8 cellular contexts compared by ENCODE assay signal in genomic region chr17:15699413-15699924, GRCh38. TPM values are rescaled to one million over a fixed set of nuclear protein-coding genes. Genes with fewer than 3 reads are reported as not detected.
A peak's percentile ranks its signal among the peaks of the same experiment; 100 is the strongest.
DNase-seq lines count a peak whose midpoint lies in the region; ATAC-seq and TF ChIP-seq lines count a peak whose summit lies in the region.
"Not testable (repeated sequence)": the region's sequence is repeated elsewhere in the genome, so short reads cannot be mapped to it uniquely, and the experiment has no call there.

ZNF286A (plus strand) TSS chr17:15699752; CDS start chr17:15700330, 578 bp downstream.

- H3K27ac ChIP-seq in C4-2B = peak within 1 kb of the TSS; percentile 37

- peaks cover 24% of the 10 kb centered on the region for H3K36me3 Mint-ChIP-seq in activated CD4-positive, alpha-beta T cell treated with anti-CD3 and anti-CD28 coated beads, Interleukin-2, amount 10 ng/mL, durations not matched to agents 24 days and 14 days (ENCODE audit: low read depth)

- not testable (repeated sequence) for H3K27me3 Mint-ChIP-seq in activated CD4-positive, alpha-beta T cell treated with anti-CD3 and anti-CD28 coated beads, Interleukin-2, amount 10 ng/mL, durations not matched to agents 24 days and 14 days

- H3K27ac Mint-ChIP-seq in activated CD4-positive, alpha-beta T cell treated with anti-CD3 and anti-CD28 coated beads, Interleukin-2, amount 10 ng/mL, durations not matched to agents 24 days and 14 days = peak within 1 kb of the TSS; percentile 84

- not testable (repeated sequence) for H3K9me3 Mint-ChIP-seq in activated CD4-positive, alpha-beta T cell treated with anti-CD3 and anti-CD28 coated beads, Interleukin-2, amount 10 ng/mL, durations not matched to agents 24 days and 14 days

- H3K4me3 Mint-ChIP-seq in activated CD4-positive, alpha-beta T cell treated with anti-CD3 and anti-CD28 coated beads, Interleukin-2, amount 10 ng/mL, durations not matched to agents 24 days and 14 days = peak within 1 kb of the TSS; percentile 85

- ATAC-seq in GM19372 (IDR thresholded peaks at IDR 0.05; ENCODE audit: low read depth, unreplicated experiment) = peak; percentile 95
- ATAC-seq in HG03521 (IDR thresholded peaks at IDR 0.05; ENCODE audit: unreplicated experiment) = peak; percentile 96
- peak; percentile 99 for ATAC-seq in left colon

- not testable (repeated sequence) for H3K4me1 Mint-ChIP-seq in activated CD4-positive, alpha-beta T cell treated with anti-CD3 and anti-CD28 coated beads, Interleukin-2, amount 10 ng/mL, durations not matched to agents 24 days and 14 days

- intact Hi-C loops in activated CD4-positive, alpha-beta T cell treated with anti-CD3 and anti-CD28 coated beads, Interleukin-2, amount 10 ng/mL, durations not matched to agents 24 days and 14 days (cut with micrococcal nuclease); left colon (cut with DNase I, micrococcal nuclease): not testable (repeated sequence)

- DNase-seq in NCI-H69 (lab: John Stamatoyannopoulos, UW) = peak; percentile 99
- DNase-seq in activated CD4-positive, alpha-beta T cell treated with anti-CD3 and anti-CD28 coated beads, Interleukin-2, amount 10 ng/mL, durations not matched to agents 24 days and 14 days = peak; percentile 97
- peak; percentile 93 for DNase-seq in cortex of kidney (lab: John Stamatoyannopoulos, UW)
- peak; percentile 97 to 99 for DNase-seq in left colon
- peak; percentile 77 to 88 for DNase-seq in stimulated activated CD4-positive, alpha-beta T cell treated with anti-CD3 and anti-CD28 coated beads, Interleukin-1b, Interleukin-23, amount 100 ng/mL, for 4 hours (ENCODE audit: low read depth in 2 of 2)

- not testable (repeated sequence) for TF ChIP-seq CTCF in C4-2B (conservative IDR thresholded peaks at IDR 0.05)

RNA-seq across cellular contexts. Expression of gene ZNF286A, which starts in this region (rescaled TPM):
- 24.5 and 25.6 TPM in 2 replicates for total RNA-seq in activated CD4-positive, alpha-beta T cell treated with anti-CD3 and anti-CD28 coated beads, Interleukin-2, amount 10 ng/mL, durations not matched to agents 24 days and 14 days
- total RNA-seq in left colon = 1 to 10 TPM; 6.4 to 10.0 TPM

Comparison
In these comparisons a context has a peak if more than half of its experiments do, and no peak if none do; other contexts are left out.
1. Peak in every context shown above with its lines: DNase-seq, ATAC-seq and H3K27ac ChIP-seq.